ENCODE assay signal across 8 cellular contexts in genomic region chr9:99433555-99433954, GRCh38.
DNase-seq lines count a peak whose midpoint lies in the region; ATAC-seq lines count a peak whose summit lies in the region.

No MANE protein-coding gene starts in this region.

- peak overlapping the region; percentile 80 for H3K27ac Mint-ChIP-seq in activated CD4-positive, alpha-beta T cell treated with anti-CD3 and anti-CD28 coated beads for 36 hours

- H3K4me3 Mint-ChIP-seq in activated CD4-positive, alpha-beta T cell treated with anti-CD3 and anti-CD28 coated beads for 36 hours = no peak overlapping the region

- POLR2A ChIA-PET in activated CD4-positive, alpha-beta T cell treated with anti-CD3 and anti-CD28 coated beads for 36 hours (lab: Charles Lee) = no interaction called here

- H3K27me3 Mint-ChIP-seq in activated CD4-positive, alpha-beta T cell treated with anti-CD3 and anti-CD28 coated beads for 36 hours = no peaks in the 10 kb centered on the region

- peaks cover 13% of the 10 kb centered on the region for H3K4me1 Mint-ChIP-seq in activated CD4-positive, alpha-beta T cell treated with anti-CD3 and anti-CD28 coated beads for 36 hours

- H3K9me3 Mint-ChIP-seq in activated CD4-positive, alpha-beta T cell treated with anti-CD3 and anti-CD28 coated beads for 36 hours (ENCODE audit: low read depth) = no peaks in the 10 kb centered on the region

- peak; percentile 97 for DNase-seq in Daoy (ENCODE audit: low read depth)
- peak; percentile 86 for DNase-seq in HPDE6-E6E7 (ENCODE audit: extremely low spot score)
- DNase-seq in activated CD4-positive, alpha-beta T cell treated with anti-CD3 and anti-CD28 coated beads for 36 hours = peak; percentile 79
- DNase-seq in renal cortical epithelial cell (ENCODE audit: low read depth) = peak; percentile 88
- no peak for DNase-seq in NCI-H146 treated with DMSO at 0.1 percent for 48 hours (lab: John Stamatoyannopoulos, UW; ENCODE audit: unreplicated experiment)
- DNase-seq in sciatic nerve (ENCODE audit: low spot score) = no peak

- CTCF ChIA-PET in activated CD4-positive, alpha-beta T cell treated with anti-CD3 and anti-CD28 coated beads for 36 hours (lab: Charles Lee) = interaction anchor here (1.4 kb wide), 1 partner anchor 15 kb away, joined by 4 read pairs; no protein-coding TSS in a partner anchor

- intact Hi-C loops in activated CD4-positive, alpha-beta T cell treated with anti-CD3 and anti-CD28 coated beads for 36 hours (cut with DNase I, micrococcal nuclease) = loop anchor here in 1 of 2 experiments (5.0 kb wide), 3 partner anchors 251 to 389 kb away; partner anchors contain the start of gene NR4A3
- intact Hi-C loops in sciatic nerve (cut with DNase I) = no loop called here

- no peaks in the 10 kb centered on the region for H3K36me3 Mint-ChIP-seq in activated CD4-positive, alpha-beta T cell treated with anti-CD3 and anti-CD28 coated beads for 36 hours (ENCODE audit: low read depth)

- ATAC-seq in GM21515 (IDR thresholded peaks at IDR 0.05; ENCODE audit: unreplicated experiment) (peak; percentile 91), esophagus mucosa (peak; percentile 99), sciatic nerve (no peak)
- ATAC-seq in activated CD4-positive, alpha-beta T cell treated with anti-CD3 and anti-CD28 coated beads for 36 hours = peak; percentile 100

Comparison
In these comparisons a context has a peak if more than half of its experiments do, and no peak if none do; other contexts are left out.
1. DNase-seq: peak in Daoy (single experiment), HPDE6-E6E7 (single experiment), activated CD4-positive, alpha-beta T cell treated with anti-CD3 and anti-CD28 coated beads for 36 hours (single experiment) and renal cortical epithelial cell (single experiment); none in NCI-H146 treated with DMSO at 0.1 percent for 48 hours (single experiment) and sciatic nerve (single experiment).